In the genomic region with DNA sequence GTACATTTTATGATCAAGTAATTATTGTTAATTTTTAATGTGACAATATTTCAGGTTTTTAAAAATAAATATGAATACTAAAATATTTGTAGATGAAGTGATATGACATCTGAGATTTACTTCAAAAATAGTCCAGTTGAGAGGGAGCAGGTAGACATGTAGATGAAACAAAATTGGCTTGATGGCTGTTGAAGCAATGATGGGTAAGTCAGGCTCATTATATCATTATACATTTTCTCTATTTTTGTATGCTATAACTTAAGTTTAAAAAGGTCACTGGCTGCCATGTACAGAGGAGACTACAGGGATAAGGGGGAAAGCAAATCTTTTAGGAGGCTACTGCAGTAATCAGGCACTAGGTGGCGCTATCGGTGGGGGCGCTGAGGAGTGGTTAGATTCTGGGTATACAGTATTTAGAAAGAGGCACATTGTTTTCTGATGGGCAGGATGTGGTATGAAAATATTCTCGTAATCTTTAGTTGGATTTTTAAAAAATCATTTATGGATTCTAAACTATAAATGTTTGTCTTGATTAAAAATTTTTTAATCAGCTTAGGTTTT, we compare ENCODE assay signal across 8 cellular contexts.
DNase-seq lines count a peak whose midpoint lies in the region; ATAC-seq lines count a peak whose summit lies in the region.

No MANE protein-coding gene starts in this region.

- H3K27me3 ChIP-seq in effector memory CD4-positive, alpha-beta T cell (replicated peaks; ENCODE audit: control insufficient read depth, insufficient read depth, low read length, poor library complexity, severe bottlenecking) = no peaks in the 10 kb centered on the region

- H3K36me3 ChIP-seq in effector memory CD4-positive, alpha-beta T cell (ENCODE audit: control insufficient read depth, insufficient read depth, low read length) = no peaks in the 10 kb centered on the region

- peak; percentile 94 for ATAC-seq in GM18868 (IDR thresholded peaks at IDR 0.05; ENCODE audit: unreplicated experiment)
- ATAC-seq in HG03103 (IDR thresholded peaks at IDR 0.05; ENCODE audit: low read depth, unreplicated experiment) = peak; percentile 97

- no peak overlapping the region for H3K27ac ChIP-seq in effector memory CD4-positive, alpha-beta T cell (ENCODE audit: insufficient read depth, low read length, poor library complexity, severe bottlenecking)

- POLR2A ChIA-PET in activated CD4-positive, alpha-beta T cell treated with anti-CD3 and anti-CD28 coated beads, Interleukin-2, amount 10 ng/mL, durations not matched to agents 7 days and 5 days (lab: Charles Lee) = no interaction called here

- H3K4me1 ChIP-seq in effector memory CD4-positive, alpha-beta T cell (ENCODE audit: control insufficient read depth, insufficient read depth, low read length, poor library complexity, severe bottlenecking) = no peaks in the 10 kb centered on the region

- no peaks in the 10 kb centered on the region for H3K36me3 Mint-ChIP-seq in activated CD4-positive, alpha-beta T cell treated with anti-CD3 and anti-CD28 coated beads, Interleukin-2, amount 10 ng/mL, durations not matched to agents 7 days and 5 days (ENCODE audit: low read depth)

- no peak overlapping the region for H3K4me3 Mint-ChIP-seq in activated CD4-positive, alpha-beta T cell treated with anti-CD3 and anti-CD28 coated beads, Interleukin-2, amount 10 ng/mL, durations not matched to agents 7 days and 5 days

- H3K27me3 Mint-ChIP-seq in activated CD4-positive, alpha-beta T cell treated with anti-CD3 and anti-CD28 coated beads, Interleukin-2, amount 10 ng/mL, durations not matched to agents 7 days and 5 days = peaks cover 8% of the 10 kb centered on the region

- no peak overlapping the region for H3K27ac Mint-ChIP-seq in activated CD4-positive, alpha-beta T cell treated with anti-CD3 and anti-CD28 coated beads, Interleukin-2, amount 10 ng/mL, durations not matched to agents 7 days and 5 days

- DNase-seq in Ammon's horn (ENCODE audit: low spot score) (peak; percentile 76), NCI-H226 (peak; percentile 17), myocyte (ENCODE audit: low read depth) (peak; percentile 68), superior temporal gyrus (ENCODE audit: extremely low spot score) (peak; percentile 76)
- peak; percentile 73 for DNase-seq in activated CD4-positive, alpha-beta T cell treated with anti-CD3 and anti-CD28 coated beads, Interleukin-2, amount 10 ng/mL, durations not matched to agents 7 days and 5 days
- peak in 2 of 3 donors; percentile 9 to 32 for DNase-seq in effector memory CD4-positive, alpha-beta T cell

- H3K4me1 Mint-ChIP-seq in activated CD4-positive, alpha-beta T cell treated with anti-CD3 and anti-CD28 coated beads, Interleukin-2, amount 10 ng/mL, durations not matched to agents 7 days and 5 days = peaks cover 1% of the 10 kb centered on the region

- no peak overlapping the region for H3K4me3 ChIP-seq in effector memory CD4-positive, alpha-beta T cell (ENCODE audit: insufficient read depth, low read depth, low read length, poor library complexity, severe bottlenecking)

- H3K9me3 ChIP-seq in effector memory CD4-positive, alpha-beta T cell (ENCODE audit: control insufficient read depth, low read length) = no peaks in the 10 kb centered on the region

- CTCF ChIA-PET in activated CD4-positive, alpha-beta T cell treated with anti-CD3 and anti-CD28 coated beads, Interleukin-2, amount 10 ng/mL, durations not matched to agents 7 days and 5 days (lab: Charles Lee) = interaction anchor here (0.6 to 1.2 kb wide), 3 partner anchors 9 to 1542 kb away, joined by 3 to 4 read pairs (median 3); no protein-coding TSS in a partner anchor

- H3K9me3 Mint-ChIP-seq in activated CD4-positive, alpha-beta T cell treated with anti-CD3 and anti-CD28 coated beads, Interleukin-2, amount 10 ng/mL, durations not matched to agents 7 days and 5 days = no peaks in the 10 kb centered on the region

Comparison
In these comparisons a context has a peak if more than half of its experiments do, and no peak if none do; other contexts are left out.
1. DNase-seq: peak in every context shown above with its lines; median percentile 76 in Ammon's horn; 76 in superior temporal gyrus; 73 in activated CD4-positive, alpha-beta T cell treated with anti-CD3 and anti-CD28 coated beads, Interleukin-2, amount 10 ng/mL, durations not matched to agents 7 days and 5 days; 68 in myocyte; 20 in effector memory CD4-positive, alpha-beta T cell; 17 in NCI-H226.